Comparison of ENCODE assay signal across 19 cellular contexts in genomic region chr2:63425606-63426005, GRCh38.
"Had no signal": no experiment of that assay in that cellular context is flagged by ENCODE, and none has a peak within 500 bp of the region (broad histone marks: within the 10 kb centered on the region; RNA-seq: fewer than 3 reads in every experiment).

No MANE protein-coding gene starts in this region.

- DNase-seq: activated CD4-positive, alpha-beta memory T cell treated with anti-CD3 and anti-CD28 coated beads, Interleukin-2, amount 10 ng/mL, durations not matched to agents 7 days and 5 days; activated CD4-positive, alpha-beta T cell treated with anti-CD3 and anti-CD28 coated beads for 48 hours; activated CD4-positive, CD25-positive, alpha-beta regulatory T cell; activated CD8-positive, alpha-beta memory T cell treated with anti-CD3 and anti-CD28 coated beads, Interleukin-2, amount 10 ng/mL, durations not matched to agents 7 days and 5 days; activated naive CD4-positive, alpha-beta T cell; activated naive CD8-positive, alpha-beta T cell treated with anti-CD3 and anti-CD28 coated beads for 36 hours; activated T-cell treated with anti-CD3 and anti-CD28 coated beads, Interleukin-2, amount 50 U/mL, for 1 hour; anterior cingulate cortex; effector CD8-positive, alpha-beta T cell; esophagus squamous epithelium; lower lobe of right lung; natural killer cell; pancreas; right lobe of liver; stimulated activated CD4-positive, alpha-beta T cell treated with anti-CD3 and anti-CD28 coated beads, Interleukin-4, amount 100 ng/mL, for 1 hour; stomach; T1000 had no signal

- H3K27ac ChIP-seq: esophagus squamous epithelium, lower lobe of right lung, pancreas, right lobe of liver, stomach, thoracic aorta had no signal

- H3K36me3 ChIP-seq: esophagus squamous epithelium, lower lobe of right lung, pancreas, right lobe of liver, thoracic aorta had no signal

- H3K27me3 ChIP-seq: esophagus squamous epithelium, pancreas, right lobe of liver, stomach had no signal

- H3K4me3 ChIP-seq: esophagus squamous epithelium, lower lobe of right lung, pancreas, right lobe of liver, smooth muscle cell, stomach, thoracic aorta had no signal
